Comparison of ENCODE assay signal across 27 cellular contexts in genomic region chr10:101096378-101096777, GRCh38. TPM values are rescaled to one million over a fixed set of nuclear protein-coding genes. Genes with fewer than 3 reads are reported as not detected.
"Had no signal": no experiment of that assay in that cellular context is flagged by ENCODE, and none has a peak within 500 bp of the region (broad histone marks: within the 10 kb centered on the region; RNA-seq: fewer than 3 reads in every experiment).

No MANE protein-coding gene starts in this region.

- H3K9me3 ChIP-seq: ascending aorta had no signal

- H3K36me3 ChIP-seq: ascending aorta, cardiac muscle cell, WERI-Rb-1 had no signal

- H3K4me3 Mint-ChIP-seq: activated CD4-positive, alpha-beta memory T cell treated with anti-CD3 and anti-CD28 coated beads, Interleukin-2, amount 10 ng/mL, durations not matched to agents 7 days and 5 days; activated CD4-positive, alpha-beta T cell treated with anti-CD3 and anti-CD28 coated beads for 36 hours; activated CD4-positive, alpha-beta T cell treated with anti-CD3 and anti-CD28 coated beads, Interleukin-2, amount 10 ng/mL, durations not matched to agents 7 days and 5 days; activated CD8-positive, alpha-beta memory T cell treated with anti-CD3 and anti-CD28 coated beads, Interleukin-2, amount 10 ng/mL, durations not matched to agents 7 days and 5 days; activated CD8-positive, alpha-beta T cell treated with anti-CD3 and anti-CD28 coated beads, Interleukin-2, amount 10 ng/mL, durations not matched to agents 7 days and 5 days; activated naive CD4-positive, alpha-beta T cell treated with anti-CD3 and anti-CD28 coated beads, Interleukin-2, amount 10 ng/mL, durations not matched to agents 7 days and 5 days; activated naive CD4-positive, alpha-beta T cell treated with anti-CD3 and anti-CD28 coated beads, Interleukin-2, amount 50 U/mL, for 24 hours; activated naive CD8-positive, alpha-beta T cell; activated naive CD8-positive, alpha-beta T cell treated with anti-CD3 and anti-CD28 coated beads, Interleukin-2, amount 10 ng/mL, durations not matched to agents 7 days and 5 days; activated naive CD8-positive, alpha-beta T cell treated with anti-CD3 and anti-CD28 coated beads, Interleukin-2, amount 50 U/mL, for 24 hours; activated T-cell treated with anti-CD3 and anti-CD28 coated beads, Interleukin-2, amount 50 U/mL, for 24 hours; brain; central memory CD8-positive, alpha-beta T cell; T-helper 17 cell; WTC11 had no signal

- H3K36me3 Mint-ChIP-seq: activated CD8-positive, alpha-beta memory T cell treated with anti-CD3 and anti-CD28 coated beads, Interleukin-2, amount 10 ng/mL, durations not matched to agents 7 days and 5 days; activated naive CD4-positive, alpha-beta T cell treated with anti-CD3 and anti-CD28 coated beads, Interleukin-2, amount 10 ng/mL, durations not matched to agents 7 days and 5 days; activated naive CD4-positive, alpha-beta T cell treated with anti-CD3 and anti-CD28 coated beads, Interleukin-2, amount 50 U/mL, for 24 hours; activated naive CD8-positive, alpha-beta T cell; activated naive CD8-positive, alpha-beta T cell treated with anti-CD3 and anti-CD28 coated beads, Interleukin-2, amount 10 ng/mL, durations not matched to agents 7 days and 5 days; brain; WTC11 had no signal

- H3K4me3 ChIP-seq: ascending aorta, cardiac muscle cell had no signal

- H3K4me1 Mint-ChIP-seq: activated CD4-positive, alpha-beta memory T cell treated with anti-CD3 and anti-CD28 coated beads, Interleukin-2, amount 10 ng/mL, durations not matched to agents 7 days and 5 days; activated CD4-positive, alpha-beta T cell treated with anti-CD3 and anti-CD28 coated beads for 36 hours; activated CD4-positive, alpha-beta T cell treated with anti-CD3 and anti-CD28 coated beads, Interleukin-2, amount 10 ng/mL, durations not matched to agents 7 days and 5 days; activated CD8-positive, alpha-beta memory T cell treated with anti-CD3 and anti-CD28 coated beads, Interleukin-2, amount 10 ng/mL, durations not matched to agents 7 days and 5 days; activated naive CD4-positive, alpha-beta T cell treated with anti-CD3 and anti-CD28 coated beads, Interleukin-2, amount 10 ng/mL, durations not matched to agents 7 days and 5 days; activated naive CD4-positive, alpha-beta T cell treated with anti-CD3 and anti-CD28 coated beads, Interleukin-2, amount 50 U/mL, for 24 hours; activated naive CD8-positive, alpha-beta T cell treated with anti-CD3 and anti-CD28 coated beads, Interleukin-2, amount 50 U/mL, for 24 hours had no signal

- H3K9me3 Mint-ChIP-seq: activated CD4-positive, alpha-beta memory T cell treated with anti-CD3 and anti-CD28 coated beads, Interleukin-2, amount 10 ng/mL, durations not matched to agents 7 days and 5 days; activated CD4-positive, alpha-beta T cell treated with anti-CD3 and anti-CD28 coated beads, Interleukin-2, amount 10 ng/mL, durations not matched to agents 7 days and 5 days; activated naive CD4-positive, alpha-beta T cell treated with anti-CD3 and anti-CD28 coated beads, Interleukin-2, amount 10 ng/mL, durations not matched to agents 7 days and 5 days; activated naive CD4-positive, alpha-beta T cell treated with anti-CD3 and anti-CD28 coated beads, Interleukin-2, amount 50 U/mL, for 24 hours; activated naive CD8-positive, alpha-beta T cell treated with anti-CD3 and anti-CD28 coated beads, Interleukin-2, amount 10 ng/mL, durations not matched to agents 7 days and 5 days; activated naive CD8-positive, alpha-beta T cell treated with anti-CD3 and anti-CD28 coated beads, Interleukin-2, amount 50 U/mL, for 24 hours; activated T-cell treated with anti-CD3 and anti-CD28 coated beads, Interleukin-2, amount 50 U/mL, for 24 hours; activated T-helper 2 cell treated with anti-CD3 and anti-CD28 coated beads, Interferon-gamma antibody, Interleukin-2, Interleukin-4, amounts not matched to agents 10 μg/mL and 5 μg/mL and 100 μg/mL, durations not matched to agents 14 hours and 24 hours and 36 hours; central memory CD8-positive, alpha-beta T cell; WTC11 had no signal

- H3K27ac ChIP-seq: ascending aorta, cardiac muscle cell, WERI-Rb-1 had no signal

- H3K4me1 ChIP-seq: ascending aorta had no signal

- DNase-seq: activated CD4-positive, alpha-beta T cell treated with anti-CD3 and anti-CD28 coated beads for 36 hours; activated CD4-positive, alpha-beta T cell treated with anti-CD3 and anti-CD28 coated beads for 48 hours; activated CD4-positive, alpha-beta T cell treated with anti-CD3 and anti-CD28 coated beads, Interleukin-2, amount 10 ng/mL, durations not matched to agents 7 days and 5 days; activated CD4-positive, alpha-beta T cell treated with anti-CD3 and anti-CD28 coated beads, Interleukin-2, amount 50 U/mL, for 48 hours; activated CD8-positive, alpha-beta memory T cell treated with anti-CD3 and anti-CD28 coated beads, Interleukin-2, amount 10 ng/mL, durations not matched to agents 7 days and 5 days; activated CD8-positive, alpha-beta T cell treated with anti-CD3 and anti-CD28 coated beads, Interleukin-2, amount 10 ng/mL, durations not matched to agents 7 days and 5 days; activated gamma-delta T cell; activated naive CD8-positive, alpha-beta T cell treated with anti-CD3 and anti-CD28 coated beads, Interleukin-2, amount 50 U/mL, for 24 hours; cerebellar nuclear complex; T1000; WERI-Rb-1 had no signal

- H3K27ac Mint-ChIP-seq: activated CD4-positive, alpha-beta memory T cell treated with anti-CD3 and anti-CD28 coated beads, Interleukin-2, amount 10 ng/mL, durations not matched to agents 7 days and 5 days; activated CD4-positive, alpha-beta T cell treated with anti-CD3 and anti-CD28 coated beads for 36 hours; activated CD4-positive, alpha-beta T cell treated with anti-CD3 and anti-CD28 coated beads, Interleukin-2, amount 10 ng/mL, durations not matched to agents 7 days and 5 days; activated CD8-positive, alpha-beta memory T cell treated with anti-CD3 and anti-CD28 coated beads, Interleukin-2, amount 10 ng/mL, durations not matched to agents 7 days and 5 days; activated CD8-positive, alpha-beta T cell treated with anti-CD3 and anti-CD28 coated beads, Interleukin-2, amount 10 ng/mL, durations not matched to agents 7 days and 5 days; activated naive CD4-positive, alpha-beta T cell treated with anti-CD3 and anti-CD28 coated beads, Interleukin-2, amount 50 U/mL, for 24 hours; activated naive CD8-positive, alpha-beta T cell; activated naive CD8-positive, alpha-beta T cell treated with anti-CD3 and anti-CD28 coated beads, Interleukin-2, amount 10 ng/mL, durations not matched to agents 7 days and 5 days; activated naive CD8-positive, alpha-beta T cell treated with anti-CD3 and anti-CD28 coated beads, Interleukin-2, amount 50 U/mL, for 24 hours; activated T-cell treated with anti-CD3 and anti-CD28 coated beads, Interleukin-2, amount 50 U/mL, for 24 hours; activated T-helper 2 cell treated with anti-CD3 and anti-CD28 coated beads, Interferon-gamma antibody, Interleukin-2, Interleukin-4, amounts not matched to agents 10 μg/mL and 5 μg/mL and 100 μg/mL, durations not matched to agents 14 hours and 24 hours and 36 hours; brain; T-helper 17 cell; WTC11 had no signal

RNA-seq across cellular contexts. Expression of gene KAZALD1, which starts 34.6 kb away (rescaled TPM):
- total RNA-seq: activated naive CD8-positive, alpha-beta T cell treated with anti-CD3 and anti-CD28 coated beads, Interleukin-2, amount 10 ng/mL, durations not matched to agents 7 days and 5 days; T-helper 17 cell had no signal

RNA-seq across cellular contexts. Expression of gene TLX1, which starts 34.7 kb away (rescaled TPM):
- total RNA-seq: activated CD4-positive, alpha-beta memory T cell treated with anti-CD3 and anti-CD28 coated beads, Interleukin-2, amount 10 ng/mL, durations not matched to agents 7 days and 5 days; activated CD4-positive, alpha-beta T cell treated with anti-CD3 and anti-CD28 coated beads for 36 hours; activated CD4-positive, alpha-beta T cell treated with anti-CD3 and anti-CD28 coated beads, Interleukin-2, amount 10 ng/mL, durations not matched to agents 7 days and 5 days; activated CD8-positive, alpha-beta memory T cell treated with anti-CD3 and anti-CD28 coated beads, Interleukin-2, amount 10 ng/mL, durations not matched to agents 7 days and 5 days; activated CD8-positive, alpha-beta T cell treated with anti-CD3 and anti-CD28 coated beads, Interleukin-2, amount 10 ng/mL, durations not matched to agents 7 days and 5 days; activated naive CD8-positive, alpha-beta T cell treated with anti-CD3 and anti-CD28 coated beads, Interleukin-2, amount 10 ng/mL, durations not matched to agents 7 days and 5 days; activated T-helper 2 cell treated with anti-CD3 and anti-CD28 coated beads, Interferon-gamma antibody, Interleukin-2, Interleukin-4, amounts not matched to agents 10 μg/mL and 5 μg/mL and 100 μg/mL, durations not matched to agents 14 hours and 24 hours and 36 hours; ascending aorta; bronchial epithelial cell; chondrocyte; T-helper 17 cell; T-helper 2 cell treated with Interferon-gamma antibody and Interleukin-4, amounts not matched to agents 100 ng/mL and 5 ng/mL, for 36 hours had no signal
